9 cellular contexts compared by ENCODE assay signal in the genomic region with DNA sequence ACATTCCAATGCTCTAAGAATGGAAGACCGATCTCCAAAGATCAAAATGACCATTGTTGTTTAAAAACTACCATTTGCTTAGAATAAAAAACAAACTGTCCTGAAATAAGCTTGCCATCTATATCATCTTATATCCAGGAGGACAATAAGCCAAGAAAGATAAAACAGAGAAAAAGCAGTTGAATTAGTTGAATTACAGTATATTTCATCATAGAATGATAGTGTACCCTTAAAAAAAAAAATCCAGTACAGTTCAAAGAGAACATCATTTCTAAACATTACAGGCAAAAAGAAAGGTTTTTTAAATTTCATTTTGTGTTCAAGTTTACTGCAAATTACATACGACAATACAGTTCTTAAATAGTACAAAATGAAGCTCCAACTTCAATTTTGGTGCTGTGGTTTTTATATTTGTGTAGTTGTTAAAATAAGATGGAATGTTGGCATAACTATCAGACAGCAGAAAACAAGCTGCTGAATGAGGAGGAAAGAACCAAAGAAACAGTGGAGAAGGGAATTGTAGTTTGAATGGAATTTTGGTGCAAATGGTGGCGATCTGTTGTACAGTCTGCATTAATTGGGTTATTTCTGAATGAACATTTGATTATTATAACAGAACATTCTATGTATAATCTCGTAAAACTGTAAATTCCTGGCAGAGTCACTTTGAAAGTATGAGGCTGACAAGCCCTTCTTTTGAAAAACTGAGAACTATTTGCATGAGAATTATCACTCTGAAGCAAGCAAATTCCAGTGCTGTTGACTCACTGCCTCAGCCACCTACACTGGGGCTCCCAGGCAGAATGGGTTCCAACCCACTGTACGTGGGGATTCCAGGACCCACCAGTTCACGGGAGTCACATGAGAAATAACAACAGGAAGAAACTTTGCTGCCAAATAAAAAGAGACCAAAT. TPM values are rescaled to one million over a fixed set of nuclear protein-coding genes. Genes with fewer than 3 reads are reported as not detected.
DNase-seq lines count a peak whose midpoint lies in the region; ATAC-seq, FAIRE-seq and TF ChIP-seq lines count a peak whose summit lies in the region.
"Had no signal": no experiment of that assay in that cellular context is flagged by ENCODE, and none has a peak within 500 bp of the region (broad histone marks: within the 10 kb centered on the region; RNA-seq: fewer than 3 reads in every experiment).

No MANE protein-coding gene starts in this region.

- no peak overlapping the region for H3K4me3 ChIP-seq in gastroesophageal sphincter
- H3K4me3 ChIP-seq in retinal pigment epithelial cell (ENCODE audit: low read length) = peak overlapping the region; percentile 12

- H3K27me3 ChIP-seq in gastroesophageal sphincter = no peaks in the 10 kb centered on the region

- FAIRE-seq in H54 (lab: Jason Lieb, UNC) = peak; percentile 82

- H3K4me1 Mint-ChIP-seq in activated T-cell treated with anti-CD3 and anti-CD28 coated beads, Interleukin-2, amount 50 U/mL, for 4 hours (ENCODE audit: low read depth) = no peaks in the 10 kb centered on the region

- TF ChIP-seq CTCF in gastroesophageal sphincter (IDR thresholded peaks at IDR 0.05) (no peak), retinal pigment epithelial cell (conservative IDR thresholded peaks at IDR 0.05; ENCODE audit: low read depth, low read length) (no peak)

- no peaks in the 10 kb centered on the region for H3K36me3 ChIP-seq in gastroesophageal sphincter

- H3K4me1 ChIP-seq in gastroesophageal sphincter = peaks cover 0 to 43% (median 7%) of the 10 kb centered on the region in 3 donors

- DNase-seq in H54 (ENCODE audit: insufficient read length, low spot score) (peak; percentile 38), retinal pigment epithelial cell (ENCODE audit: low read depth) (peak; percentile 93), left lobe of liver (ENCODE audit: low spot score) (no peak), ureter (ENCODE audit: low spot score) (no peak), T-helper 1 cell (no peak)
- no peak for DNase-seq in activated T-cell treated with anti-CD3 and anti-CD28 coated beads, Interleukin-2, amount 50 U/mL, for 4 hours
- DNase-seq: NCI-H69 had no signal

- peaks cover 12% of the 10 kb centered on the region for H3K27me3 Mint-ChIP-seq in activated T-cell treated with anti-CD3 and anti-CD28 coated beads, Interleukin-2, amount 50 U/mL, for 4 hours (ENCODE audit: low read depth)

- no peak overlapping the region for H3K4me3 Mint-ChIP-seq in activated T-cell treated with anti-CD3 and anti-CD28 coated beads, Interleukin-2, amount 50 U/mL, for 4 hours

- no peak for TF ChIP-seq EP300 in gastroesophageal sphincter (IDR thresholded peaks at IDR 0.05)

- H3K9me3 ChIP-seq in gastroesophageal sphincter = no peaks in the 10 kb centered on the region

- H3K27ac ChIP-seq in gastroesophageal sphincter = no peak overlapping the region

- H3K36me3 Mint-ChIP-seq in activated T-cell treated with anti-CD3 and anti-CD28 coated beads, Interleukin-2, amount 50 U/mL, for 4 hours (ENCODE audit: insufficient read depth) = no peaks in the 10 kb centered on the region

- no peak for TF ChIP-seq POLR2A in H54 (IDR thresholded peaks at IDR 0.05; ENCODE audit: low read depth, low read length)
- TF ChIP-seq POLR2A in gastroesophageal sphincter (IDR thresholded peaks at IDR 0.05) = no peak

- H3K9me3 Mint-ChIP-seq in activated T-cell treated with anti-CD3 and anti-CD28 coated beads, Interleukin-2, amount 50 U/mL, for 4 hours = no peaks in the 10 kb centered on the region

- ATAC-seq in SK-N-SH treated with all-trans-retinoic acid at 6 μM for 48 hours (peak; percentile 96), gastroesophageal sphincter (peak; percentile 67), left lobe of liver (no peak)
- no peak for ATAC-seq in activated T-cell treated with anti-CD3 and anti-CD28 coated beads, Interleukin-2, amount 50 U/mL, for 4 hours

- 35 to 40% methylated on average over 6 of the region's 6 CpGs for WGBS in gastroesophageal sphincter (ENCODE audit: low coverage in 1 of 2), 2 donors

TF ChIP-seq in SK-N-SH treated with all-trans-retinoic acid at 6 μM for 48 hours, 23 proteins besides CTCF, POLR2A, EP300 and RAD21:
- no peak for TF ChIP-seq ZNF565 (CRISPR knock-in tag; conservative IDR thresholded peaks at IDR 0.05; ENCODE audit: low read depth)
- TF ChIP-seq, protein P1, sequence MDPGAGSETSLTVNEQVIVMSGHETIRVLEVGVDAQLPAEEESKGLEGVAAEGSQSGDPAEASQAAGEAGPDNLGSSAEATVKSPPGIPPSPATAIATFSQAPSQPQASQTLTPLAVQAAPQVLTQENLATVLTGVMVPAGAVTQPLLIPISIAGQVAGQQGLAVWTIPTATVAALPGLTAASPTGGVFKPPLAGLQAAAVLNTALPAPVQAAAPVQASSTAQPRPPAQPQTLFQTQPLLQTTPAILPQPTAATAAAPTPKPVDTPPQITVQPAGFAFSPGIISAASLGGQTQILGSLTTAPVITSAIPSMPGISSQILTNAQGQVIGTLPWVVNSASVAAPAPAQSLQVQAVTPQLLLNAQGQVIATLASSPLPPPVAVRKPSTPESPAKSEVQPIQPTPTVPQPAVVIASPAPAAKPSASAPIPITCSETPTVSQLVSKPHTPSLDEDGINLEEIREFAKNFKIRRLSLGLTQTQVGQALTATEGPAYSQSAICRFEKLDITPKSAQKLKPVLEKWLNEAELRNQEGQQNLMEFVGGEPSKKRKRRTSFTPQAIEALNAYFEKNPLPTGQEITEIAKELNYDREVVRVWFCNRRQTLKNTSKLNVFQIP (CRISPR knock-in tag; IDR thresholded peaks at IDR 0.05; ENCODE audit: borderline replicate concordance, low read depth) = 0 out of 2 replicates have a peak, but pooled peaks have one; percentile 36
- TF ChIP-seq GLIS3 (CRISPR knock-in tag; IDR thresholded peaks at IDR 0.05) = no peak
- TF ChIP-seq TOX (CRISPR knock-in tag; IDR thresholded peaks at IDR 0.05; ENCODE audit: borderline replicate concordance) = no peak

RNA-seq across cellular contexts. Expression of gene LHFPL6, which starts 37.7 kb away (rescaled TPM):
- 10 to 100 TPM; 40.2 to 77.5 (median 66.6) TPM for total RNA-seq in gastroesophageal sphincter
- 2.8 TPM for total RNA-seq in left lobe of liver
- total RNA-seq in ureter = 49.1 TPM
- total RNA-seq in activated T-cell treated with anti-CD3 and anti-CD28 coated beads, Interleukin-2, amount 50 U/mL, for 4 hours = 1 to 10 TPM; 1.0 to 4.3 (median 4.3) TPM

Comparison
In these comparisons a context has a peak if more than half of its experiments do, and no peak if none do; other contexts are left out.
1. DNase-seq: peak in H54 (single experiment) and retinal pigment epithelial cell (single experiment); none in left lobe of liver (single experiment), ureter (single experiment), T-helper 1 cell (0 of 5) and activated T-cell treated with anti-CD3 and anti-CD28 coated beads, Interleukin-2, amount 50 U/mL, for 4 hours (single experiment).
2. ATAC-seq: peak in SK-N-SH treated with all-trans-retinoic acid at 6 μM for 48 hours (single experiment) and gastroesophageal sphincter (single experiment); none in left lobe of liver (single experiment) and activated T-cell treated with anti-CD3 and anti-CD28 coated beads, Interleukin-2, amount 50 U/mL, for 4 hours (0 of 2).